21 cellular contexts compared by ENCODE assay signal in the genomic region with DNA sequence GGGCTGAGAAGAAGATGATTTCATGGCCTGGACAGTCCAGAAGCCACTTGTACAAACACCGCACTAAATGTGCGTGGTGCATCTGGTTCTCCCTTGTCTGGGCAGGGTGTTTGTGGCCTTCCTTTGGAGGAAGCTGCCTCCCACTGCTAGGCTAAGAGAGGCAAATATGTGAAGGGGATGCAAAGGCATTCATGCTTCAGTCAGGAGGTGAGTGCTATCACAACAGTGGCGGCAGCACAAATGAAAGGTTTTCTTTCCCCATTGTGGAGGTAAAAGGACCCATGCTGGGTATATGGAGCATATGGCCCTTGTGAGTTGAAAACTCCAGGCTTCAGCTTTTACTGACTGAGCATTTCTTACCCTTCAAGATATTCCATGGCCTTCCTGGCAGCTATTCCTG.
DNase-seq lines count a peak whose midpoint lies in the region; TF ChIP-seq lines count a peak whose summit lies in the region.
"Had no signal": no experiment of that assay in that cellular context is flagged by ENCODE, and none has a peak within 500 bp of the region (broad histone marks: within the 10 kb centered on the region; RNA-seq: fewer than 3 reads in every experiment).

No MANE protein-coding gene starts in this region.

- H3K4ac ChIP-seq in H9 (ENCODE audit: low read depth, low read length), result no peak overlapping the region

- TF ChIP-seq CTCF in H9 (conservative IDR thresholded peaks at IDR 0.05) (no peak), endodermal cell (conservative IDR thresholded peaks at IDR 0.05) (no peak), neural progenitor cell (IDR thresholded peaks at IDR 0.05) (no peak)

- H3K4me1 Mint-ChIP-seq in H9 (peaks cover 52 to 59% of the 10 kb centered on the region in 2 experiments), endodermal cell (peaks cover 40% of the 10 kb centered on the region), neural progenitor cell (peaks cover 43% of the 10 kb centered on the region)

- no peak overlapping the region for H3K4me3 ChIP-seq in endodermal cell (ENCODE audit: low read length)
- no peak overlapping the region for H3K4me3 ChIP-seq in neural progenitor cell

- H3K18ac ChIP-seq in H9 (ENCODE audit: insufficient read length, low read depth, low read length), result no peak overlapping the region

- H3K14ac ChIP-seq in H9 (ENCODE audit: insufficient read depth, low read length), result no peak overlapping the region

- H3K36me3 Mint-ChIP-seq in H9 (ENCODE audit: insufficient read depth in 1 of 3, low read depth in 3 of 3), result peaks cover 0 to 2% (median 0%) of the 10 kb centered on the region in 3 experiments; a peak in 1 of 7 replicates
- H3K36me3 Mint-ChIP-seq in endodermal cell (ENCODE audit: low read depth), result no peaks in the 10 kb centered on the region
- no peaks in the 10 kb centered on the region for H3K36me3 Mint-ChIP-seq in neural progenitor cell
- H3K36me3 Mint-ChIP-seq: CD8-positive, alpha-beta T cell had no signal

- no peak overlapping the region for H3K56ac ChIP-seq in H9 (ENCODE audit: insufficient read length, low read depth, low read length)

- H2BK15ac ChIP-seq in H9 (ENCODE audit: low read depth, low read length), result no peak overlapping the region

- no peak overlapping the region for H2BK20ac ChIP-seq in H9 (ENCODE audit: low read depth, low read length, poor library complexity, severe bottlenecking)

- H3K36me3 ChIP-seq in endodermal cell (ENCODE audit: control insufficient read depth, insufficient read depth, low read length), result no peaks in the 10 kb centered on the region
- H3K36me3 ChIP-seq in neural progenitor cell, result no peaks in the 10 kb centered on the region

- no peak overlapping the region for H3K4me2 ChIP-seq in H9 (ENCODE audit: insufficient read depth, insufficient read length, low read length)
- H3K4me2 ChIP-seq in neural progenitor cell, result peak overlapping the region; percentile 11
- H3K4me2 ChIP-seq: SK-N-SH had no signal

- H3K23me2 ChIP-seq in H9 (ENCODE audit: insufficient read length, low read depth, low read length, poor library complexity, severe bottlenecking), result no peaks in the 10 kb centered on the region

- no peak overlapping the region for H2BK12ac ChIP-seq in H9 (ENCODE audit: insufficient read length, low read depth, low read length)

- H3K9ac ChIP-seq in H9 (ENCODE audit: extremely low read depth, insufficient read length, low read length) (no peak overlapping the region), endodermal cell (ENCODE audit: extremely low read depth, low read length, poor library complexity, severe bottlenecking) (no peak overlapping the region), neural progenitor cell (no peak overlapping the region)
- H3K9ac ChIP-seq: SK-N-SH had no signal

- H3F3A ChIP-seq in neural progenitor cell (ENCODE audit: low read depth), result peaks cover 25% of the 10 kb centered on the region

- H3K23ac ChIP-seq in H9 (ENCODE audit: insufficient read length, low read depth, low read length), result no peak overlapping the region

- H2BK5ac ChIP-seq in H9 (ENCODE audit: insufficient read length, low read length), result no peak overlapping the region

- H3K27ac ChIP-seq in H9 (ENCODE audit: insufficient read length, low read depth, low read length), result no peak overlapping the region
- no peak overlapping the region for H3K27ac ChIP-seq in endodermal cell (ENCODE audit: low read depth, low read length)
- no peak overlapping the region for H3K27ac ChIP-seq in neural progenitor cell
- H3K27ac ChIP-seq: RWPE1 had no signal

- H2BK120ac ChIP-seq in H9 (ENCODE audit: low read depth, low read length, poor library complexity, severe bottlenecking), result no peak overlapping the region

- peaks cover 2% of the 10 kb centered on the region; the same call in 1 of the 2 replicates for H3K27me3 Mint-ChIP-seq in H9 (ENCODE audit: low read depth)
- H3K27me3 Mint-ChIP-seq in endodermal cell (ENCODE audit: insufficient read depth), result no peaks in the 10 kb centered on the region
- peaks cover 4% of the 10 kb centered on the region for H3K27me3 Mint-ChIP-seq in neural progenitor cell (ENCODE audit: insufficient read depth, low read depth)

- H2AFZ ChIP-seq in H9 (ENCODE audit: low read length) (no peak overlapping the region), neural progenitor cell (replicated peaks) (peak overlapping the region; percentile 48)

- H3T11ph ChIP-seq in H9 (ENCODE audit: low read length), result no peak overlapping the region

- no peaks in the 10 kb centered on the region for H3K9me3 ChIP-seq in H9 (ENCODE audit: control insufficient read depth, low read depth, low read length)
- no peaks in the 10 kb centered on the region for H3K9me3 ChIP-seq in endodermal cell (ENCODE audit: control insufficient read depth, low read length)
- no peaks in the 10 kb centered on the region for H3K9me3 ChIP-seq in neural progenitor cell (ENCODE audit: low read depth)
- H3K9me3 ChIP-seq: SK-N-SH had no signal

- H4K20me1 ChIP-seq in H9 (ENCODE audit: control insufficient read depth, insufficient read depth, insufficient read length), result no peaks in the 10 kb centered on the region
- no peaks in the 10 kb centered on the region for H4K20me1 ChIP-seq in neural progenitor cell (ENCODE audit: low read depth)

- H3K9me3 Mint-ChIP-seq in H9 (peaks cover 0 to 2% of the 10 kb centered on the region in 2 experiments; a peak in 2 of 5 replicates), endodermal cell (no peaks in the 10 kb centered on the region), neural progenitor cell (no peaks in the 10 kb centered on the region)
- H3K9me3 Mint-ChIP-seq: CD8-positive, alpha-beta T cell; HFFc6 had no signal

- H3K4me1 ChIP-seq in H9 (ENCODE audit: insufficient read depth, low read length), result peaks cover 23% of the 10 kb centered on the region
- peaks cover 17% of the 10 kb centered on the region for H3K4me1 ChIP-seq in endodermal cell (ENCODE audit: control insufficient read depth, insufficient read depth, low read length)
- peaks cover 31% of the 10 kb centered on the region for H3K4me1 ChIP-seq in neural progenitor cell

- H3K4me3 Mint-ChIP-seq in H9 (no peak overlapping the region), endodermal cell (no peak overlapping the region), neural progenitor cell (no peak overlapping the region)
- H3K4me3 Mint-ChIP-seq: CD8-positive, alpha-beta T cell; HFFc6 had no signal

- no peak overlapping the region for H4K91ac ChIP-seq in H9 (ENCODE audit: insufficient read length, low read depth, low read length)

- no peak overlapping the region for H2AK5ac ChIP-seq in H9 (ENCODE audit: insufficient read length, low read length)

- no peaks in the 10 kb centered on the region for H3K79me1 ChIP-seq in H9 (ENCODE audit: insufficient read depth, low read depth, low read length, poor library complexity, severe bottlenecking)

- no peak overlapping the region for H4K8ac ChIP-seq in H9 (replicated peaks; ENCODE audit: insufficient read length, low read depth, low read length)

- WGBS in H9 (ENCODE audit: extremely low coverage, insufficient read length, low lambda C conversion rate), result no CpG with 5 or more reads among the region's 3 CpGs
- WGBS in endodermal cell (ENCODE audit: insufficient coverage in 1 of 2, insufficient read length in 1 of 2), 2 experiments, result 80 to 89% methylated on average over 1 to 3 of the region's 3 CpGs

- H3K27ac Mint-ChIP-seq in H9 (peak overlapping the region; percentile 24 to 71 (median 44); a peak in 6 of 7 replicates), endodermal cell (peak overlapping the region; percentile 36), neural progenitor cell (no peak overlapping the region)
- H3K27ac Mint-ChIP-seq: CD8-positive, alpha-beta T cell; HFFc6 had no signal

- DNase-seq in H9 (peak; percentile 61), NCI-H2227 treated with DMSO at 0.1 percent for 48 hours (lab: John Stamatoyannopoulos, UW) (peak; percentile 32), endodermal cell (peak; percentile 75), neural progenitor cell (ENCODE audit: low spot score) (no peak), globus pallidus (ENCODE audit: low spot score) (no peak), NCI-H1417 treated with DMSO at 0.1 percent for 48 hours (lab: John Stamatoyannopoulos, UW) (no peak), anterior cingulate cortex (lab: John Stamatoyannopoulos, UW) (no peak)
- DNase-seq: AML-193; C1 segment of cervical spinal cord; CD8-positive, alpha-beta T cell; HFFc6; KBM-7; NCI-H1092 treated with DMSO at 0.1 percent for 48 hours; NCI-H146; NCI-H2029; NCI-H2171; NCI-H446; NCI-H526; SHP77 treated with DMSO at 0.1 percent for 48 hours; SK-N-SH had no signal

- H4K5ac ChIP-seq in H9 (ENCODE audit: insufficient read length, low read depth, low read length), result no peak overlapping the region

- H3K79me2 ChIP-seq in H9 (ENCODE audit: insufficient read depth, low read length) (no peaks in the 10 kb centered on the region), neural progenitor cell (ENCODE audit: low read depth) (no peaks in the 10 kb centered on the region)

- no peaks in the 10 kb centered on the region for H3K27me3 ChIP-seq in H9 (ENCODE audit: insufficient read depth, low read length)
- no peaks in the 10 kb centered on the region for H3K27me3 ChIP-seq in endodermal cell (ENCODE audit: control insufficient read depth, insufficient read depth, low read length, poor library complexity, severe bottlenecking)
- H3K27me3 ChIP-seq in neural progenitor cell, result no peaks in the 10 kb centered on the region

Comparison
In these comparisons a context has a peak if more than half of its experiments do, and no peak if none do; other contexts are left out.
1. DNase-seq: peak in H9 (single experiment), NCI-H2227 treated with DMSO at 0.1 percent for 48 hours (single experiment) and endodermal cell (single experiment); none in neural progenitor cell (single experiment), globus pallidus (single experiment), NCI-H1417 treated with DMSO at 0.1 percent for 48 hours (single experiment) and anterior cingulate cortex (0 of 58).